9 cellular contexts compared by ENCODE assay signal in the genomic region with DNA sequence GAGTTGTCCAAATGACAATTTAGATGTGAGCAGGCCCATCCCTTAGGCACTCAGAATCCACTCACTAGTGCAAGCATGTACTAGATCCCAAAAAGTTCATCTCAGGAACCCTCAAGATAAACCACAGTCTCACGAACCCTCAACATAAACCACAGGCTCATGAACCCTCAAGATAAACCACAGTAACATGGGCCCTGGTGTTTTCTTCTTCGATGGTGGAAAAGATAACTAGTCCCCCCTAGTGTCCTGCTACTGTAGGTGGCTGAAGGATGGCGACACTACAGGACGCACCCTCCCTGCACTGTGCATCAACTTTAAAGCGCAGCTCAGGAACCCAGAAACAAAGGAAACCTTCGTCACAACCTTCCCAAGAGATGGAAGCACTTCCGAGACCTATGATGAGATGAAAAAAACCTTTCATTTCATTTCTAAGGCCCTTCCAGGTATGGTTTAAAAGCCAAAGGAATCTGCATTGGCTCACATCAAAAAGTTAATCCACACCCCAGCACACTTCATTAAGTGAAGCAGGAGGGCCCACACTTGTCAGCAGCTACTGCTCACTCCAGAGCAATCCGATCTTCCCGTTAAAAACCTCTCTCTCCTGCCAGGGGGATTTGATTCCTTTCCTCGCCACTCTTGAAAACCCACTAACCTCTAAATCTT. TPM values are rescaled to one million over a fixed set of nuclear protein-coding genes. Genes with fewer than 3 reads are reported as not detected.
DNase-seq lines count a peak whose midpoint lies in the region; ATAC-seq, FAIRE-seq and TF ChIP-seq lines count a peak whose summit lies in the region.
"Had no signal": no experiment of that assay in that cellular context is flagged by ENCODE, and none has a peak within 500 bp of the region (broad histone marks: within the 10 kb centered on the region; RNA-seq: fewer than 3 reads in every experiment).

No MANE protein-coding gene starts in this region.

- H3K4me3 ChIP-seq in right cardiac atrium (ENCODE audit: low read length) (peak overlapping the region; percentile 59), skeletal muscle tissue (ENCODE audit: low read length in 3 of 3) (peak overlapping the region in 2 of 3 donors; percentile 9 to 43), lower leg skin (ENCODE audit: low read depth, poor library complexity, severe bottlenecking) (no peak overlapping the region), pancreas (peak overlapping the region in 1 of 4 donors; percentile 88)

- H3K9me3 ChIP-seq in right cardiac atrium (ENCODE audit: control insufficient read depth, low read length) (no peaks in the 10 kb centered on the region), skeletal muscle tissue (ENCODE audit: control insufficient read depth in 3 of 3, low read length in 3 of 3) (no peaks in the 10 kb centered on the region), pancreas (no peaks in the 10 kb centered on the region)

- ATAC-seq in right cardiac atrium (no peak), pancreas (no peak)

- H3K27me3 ChIP-seq in right cardiac atrium (ENCODE audit: control insufficient read depth, insufficient read depth): no peaks in the 10 kb centered on the region
- no peaks in the 10 kb centered on the region for H3K27me3 ChIP-seq in skeletal muscle tissue (ENCODE audit: control insufficient read depth in 3 of 3, insufficient read depth in 3 of 3, low read length in 3 of 3)
- no peaks in the 10 kb centered on the region for H3K27me3 ChIP-seq in pancreas

- 0 out of 2 replicates have a peak, but pooled peaks have one; percentile 26 for TF ChIP-seq POLR2A in GM12892 (IDR thresholded peaks at IDR 0.05; ENCODE audit: low read depth, low read length)
- TF ChIP-seq POLR2A in lower leg skin (IDR thresholded peaks at IDR 0.05): no peak

- H3K36me3 ChIP-seq in skeletal muscle tissue (ENCODE audit: control insufficient read depth in 3 of 3, insufficient read depth in 3 of 3, low read length in 3 of 3): no peaks in the 10 kb centered on the region
- no peaks in the 10 kb centered on the region for H3K36me3 ChIP-seq in pancreas

- TF ChIP-seq CTCF in lower leg skin (IDR thresholded peaks at IDR 0.05) (no peak), pancreas (IDR thresholded peaks at IDR 0.05) (no peak)

- H3K9ac ChIP-seq in skeletal muscle tissue (ENCODE audit: low read depth in 1 of 3, low read length in 3 of 3): peak overlapping the region; percentile 20 to 87 (median 33)

- intact Hi-C loops in right cardiac atrium (cut with DNase I) (loop anchor here in 2 of 4 donors (10.0 kb wide), 2 partner anchors 103 to 123 kb away; no protein-coding TSS in a partner anchor), lower leg skin (cut with DNase I; ENCODE audit: low total_unique reads) (no loop called here), pancreas (cut with DNase I) (no loop called here)

- DNase-seq in GM12892 (ENCODE audit: insufficient read length) (no peak), NCI-H82 treated with DMSO at 0.1 percent for 48 hours (lab: John Stamatoyannopoulos, UW; ENCODE audit: unreplicated experiment) (peak; percentile 26), right cardiac atrium (no peak), lower leg skin (ENCODE audit: low spot score in 2 of 2) (no peak), pancreas (no peak)
- DNase-seq in stimulated activated CD4-positive, alpha-beta T cell treated with anti-CD3 and anti-CD28 coated beads, Interleukin-1b, Interleukin-23, amount 100 ng/mL, for 48 hours: no peak
- DNase-seq: NCI-H2029 treated with DMSO at 0.1 percent for 48 hours had no signal

- FAIRE-seq in GM12892 (lab: Jason Lieb, UNC) (peak; percentile 78), pancreas (lab: Jason Lieb, UNC) (no peak)

- H3K27ac ChIP-seq in right cardiac atrium (ENCODE audit: low read length) (no peak overlapping the region), skeletal muscle tissue (ENCODE audit: low read depth, low read length) (no peak overlapping the region), pancreas (no peak overlapping the region)
- H3K27ac ChIP-seq: epithelial cell of prostate had no signal

- H3K4me1 ChIP-seq in right cardiac atrium (ENCODE audit: control insufficient read depth, insufficient read depth, low read length): no peaks in the 10 kb centered on the region
- H3K4me1 ChIP-seq in skeletal muscle tissue (ENCODE audit: control insufficient read depth in 3 of 3, insufficient read depth in 3 of 3, low read length in 3 of 3): peaks cover 22 to 47% (median 31%) of the 10 kb centered on the region in 3 donors
- peaks cover 0 to 5% (median 2%) of the 10 kb centered on the region in 3 donors for H3K4me1 ChIP-seq in pancreas

- 54% methylated on average over 10 of the region's 10 CpGs for WGBS in right cardiac atrium
- WGBS in lower leg skin, 2 donors: 54 to 65% methylated on average over 10 of the region's 10 CpGs
- WGBS in pancreas, 2 donors: 62 to 76% methylated on average over 10 of the region's 10 CpGs

RNA-seq across cellular contexts. Expression of a gene that starts 2.4 kb away (rescaled TPM):
- 14.4 TPM for polyA plus RNA-seq in GM12892 (2012; ENCODE audit: missing spikeins)
- total RNA-seq in right cardiac atrium: 10 to 100 TPM; 57.6 to 100.0 (median 75.8) TPM
- 23.8 TPM for polyA plus RNA-seq in right cardiac atrium
- total RNA-seq in skeletal muscle tissue: 12.5 TPM
- total RNA-seq in lower leg skin: 10 to 100 TPM; 11.8 to 33.2 (median 22.6) TPM
- 10 to 100 TPM in 5 of 6 donors, 1 to 10 TPM in 1; 9.7 to 29.3 (median 14.8) TPM for total RNA-seq in pancreas
- polyA plus RNA-seq in pancreas: 10 to 100 TPM in 1 of 2 donors, 1 to 10 TPM in 1; 4.1 to 10.5 TPM
